Comparison of ENCODE assay signal across 9 cellular contexts in genomic region chr3:12750223-12750622, GRCh38. TPM values are rescaled to one million over a fixed set of nuclear protein-coding genes. Genes with fewer than 3 reads are reported as not detected.
DNase-seq lines count a peak whose midpoint lies in the region; ATAC-seq, FAIRE-seq and TF ChIP-seq lines count a peak whose summit lies in the region.
"Had no signal": no experiment of that assay in that cellular context is flagged by ENCODE, and none has a peak within 500 bp of the region (broad histone marks: within the 10 kb centered on the region; RNA-seq: fewer than 3 reads in every experiment).

No MANE protein-coding gene starts in this region.

- H3K23me2 ChIP-seq in H1 (ENCODE audit: low read depth, low read length): no peaks in the 10 kb centered on the region

- H2AK5ac ChIP-seq in H1 (ENCODE audit: low read depth, low read length): peak overlapping the region; percentile 24; the same call in 1 of the 2 replicates

- no peak overlapping the region for H3K23ac ChIP-seq in H1 (ENCODE audit: insufficient read length)

- no peak overlapping the region for H3K18ac ChIP-seq in H1 (ENCODE audit: extremely low read depth, low read length)

- H3K27me3 ChIP-seq in H1 (replicated peaks in 1 of 4; ENCODE audit: control insufficient read depth in 3 of 4, extremely low read depth in 1 of 4, insufficient read depth in 3 of 4, low read length in 3 of 4): no peaks in the 10 kb centered on the region

- DNase-seq in NCI-H2171 (lab: John Stamatoyannopoulos, UW) (peak; percentile 28), H1 (ENCODE audit: low read depth in 1 of 2, low spot score in 2 of 2) (no peak), renal cortical epithelial cell (ENCODE audit: low read depth) (peak; percentile 88), GM12892 (ENCODE audit: insufficient read length) (no peak), mesenteric fat pad (ENCODE audit: low spot score) (no peak)

- H2BK12ac ChIP-seq in H1 (ENCODE audit: low read depth, low read length): no peak overlapping the region

- H2BK15ac ChIP-seq in H1 (ENCODE audit: low read length): no peak overlapping the region

- 87% methylated on average over 3 of the region's 3 CpGs; no CpG with 5 or more reads in 1 of the 2 experiments for WGBS in H1 (ENCODE audit: extremely low coverage in 1 of 2, insufficient coverage in 1 of 2, insufficient read length in 1 of 2, insufficient replicate concordance in 2 of 2, low coverage in 1 of 2, low lambda C conversion rate in 2 of 2, missing lambda C conversion rate in 1 of 2), 2 experiments

- CTCF ChIA-PET in H1 (lab: Charles Lee; ENCODE audit: partially characterized antibody): interaction anchor here (0.6 to 1.6 kb wide), 3 partner anchors 10 to 67 kb away, joined by 3 to 6 read pairs (median 3); no protein-coding TSS in a partner anchor

- no peaks in the 10 kb centered on the region for H3K79me1 ChIP-seq in H1 (ENCODE audit: low read depth, low read length)

- TF ChIP-seq POLR2A in H1 (IDR thresholded peaks at IDR 0.05; ENCODE audit: control extremely low read depth in 1 of 2, low read depth in 2 of 2, low read length in 2 of 2) (no peak), GM12892 (IDR thresholded peaks at IDR 0.05; ENCODE audit: low read depth, low read length) (no peak)

- H2BK5ac ChIP-seq in H1 (ENCODE audit: low read depth, low read length): no peak overlapping the region

- TF ChIP-seq CTCF in H1 (IDR thresholded peaks at IDR 0.05; ENCODE audit: control extremely low read depth in 1 of 3, insufficient read depth in 1 of 3, low read depth in 1 of 3, low read length in 3 of 3): no peak

- H2BK20ac ChIP-seq in H1 (ENCODE audit: low read length): no peak overlapping the region

- no peak overlapping the region for H4K91ac ChIP-seq in H1 (replicated peaks; ENCODE audit: insufficient read length, low read length)

- FAIRE-seq in H1 (lab: Jason Lieb, UNC) (no peak), GM12892 (lab: Jason Lieb, UNC) (no peak)

- no peaks in the 10 kb centered on the region for H3K36me3 ChIP-seq in H1 (ENCODE audit: control insufficient read depth in 2 of 4, insufficient read depth in 4 of 4, low read length in 3 of 4)

- peak overlapping the region; percentile 82; the same call in 1 of the 2 replicates for H2AFZ ChIP-seq in H1 (ENCODE audit: low read length)

- no peaks in the 10 kb centered on the region for H3K9me3 ChIP-seq in H1 (ENCODE audit: insufficient read depth in 2 of 2, low read depth in 1 of 2, low read length in 1 of 2)

- no peak overlapping the region for H4K8ac ChIP-seq in H1 (ENCODE audit: extremely low read depth, insufficient read depth, low read length)

- H3K27ac ChIP-seq in H1 (ENCODE audit: low read depth, low read length): no peak overlapping the region

- POLR2A ChIA-PET in H1 (lab: Charles Lee; ENCODE audit: partially characterized antibody): no interaction called here

- no peak overlapping the region for H2BK120ac ChIP-seq in H1 (replicated peaks; ENCODE audit: low read depth, low read length)

- 0 out of 7 replicates have a peak, but pooled peaks cover 0 to 2% (median 0%) of the 10 kb centered on the region in 4 experiments for H3K4me1 ChIP-seq in H1 (replicated peaks in 1 of 4; ENCODE audit: control insufficient read depth in 3 of 4, insufficient read depth in 4 of 4, low read length in 3 of 4)

- H3K14ac ChIP-seq in H1 (ENCODE audit: insufficient read length): no peak overlapping the region

- H3K56ac ChIP-seq in H1 (replicated peaks; ENCODE audit: insufficient read length, low read depth, low read length): no peak overlapping the region

- no peak for TF ChIP-seq EP300 in H1 (IDR thresholded peaks at IDR 0.05; ENCODE audit: borderline replicate concordance in 1 of 2, low read depth in 2 of 2, low read length in 2 of 2)

- H3K79me2 ChIP-seq in H1 (ENCODE audit: control insufficient read depth in 1 of 2, insufficient read depth in 2 of 2, low read length in 2 of 2): no peaks in the 10 kb centered on the region

- H3K9ac ChIP-seq in H1 (replicated peaks in 1 of 4; ENCODE audit: extremely low read depth in 1 of 4, low read depth in 3 of 4, low read length in 3 of 4): no peak overlapping the region

- H3K4me2 ChIP-seq in H1 (ENCODE audit: insufficient read depth in 1 of 2, low read depth in 2 of 2, low read length in 2 of 2): no peak overlapping the region

- no peak overlapping the region for H3K4me3 ChIP-seq in H1 (ENCODE audit: extremely low read depth in 1 of 4, insufficient read depth in 2 of 4, low read depth in 3 of 4, low read length in 4 of 4)

- no peak overlapping the region for H4K5ac ChIP-seq in H1 (ENCODE audit: insufficient read length, low read depth, low read length)

- peak; percentile 21 for ATAC-seq in GM21447 (IDR thresholded peaks at IDR 0.05; ENCODE audit: unreplicated experiment)
- no peak for ATAC-seq in HG03159 (IDR thresholded peaks at IDR 0.05; ENCODE audit: unreplicated experiment)
- ATAC-seq in HG03135 (IDR thresholded peaks at IDR 0.05; ENCODE audit: unreplicated experiment): no peak

- TF ChIP-seq RAD21 in H1 (IDR thresholded peaks at IDR 0.05 in 1 of 2, conservative IDR thresholded peaks at IDR 0.05 in 1 of 2; ENCODE audit: low read depth in 2 of 2, low read length in 2 of 2): no peak

- no peaks in the 10 kb centered on the region for H4K20me1 ChIP-seq in H1 (replicated peaks in 1 of 2; ENCODE audit: control insufficient read depth in 1 of 2, insufficient read depth in 2 of 2, low read length in 2 of 2)

- no peak overlapping the region for H3K4ac ChIP-seq in H1 (replicated peaks; ENCODE audit: insufficient read length, low read depth, low read length)

TF ChIP-seq in H1, 55 proteins besides CTCF, POLR2A, EP300 and RAD21:
- TF ChIP-seq GABPA (IDR thresholded peaks at IDR 0.05; ENCODE audit: borderline replicate concordance, insufficient read depth, low read length): no peak
- no peak for TF ChIP-seq HDAC6 (IDR thresholded peaks at IDR 0.05; ENCODE audit: low read depth, low read length)
- TF ChIP-seq BRCA1 (IDR thresholded peaks at IDR 0.05; ENCODE audit: low read depth, low read length): no peak
- TF ChIP-seq ATF2 (IDR thresholded peaks at IDR 0.05; ENCODE audit: low read length): no peak

RNA-seq across cellular contexts. Expression of gene TMEM40, which starts 8.8 kb away (rescaled TPM):
- total RNA-seq in H1 (2021; fragmentation: NEBNext Ultra II Directional; extraction: Animal tissue kit (Norgen Biotek cat#: 25700)): not detected in 2 replicates
- polyA plus RNA-seq in H1 (2011; rRNA removed): 0.11 and 0.18 TPM in 2 replicates
- 0.26 TPM for polyA plus RNA-seq in H1 (2011; cell fraction: cytosol; rRNA removed)
- 0.57 TPM for polyA plus RNA-seq in H1 (2011; cell fraction: nucleus; rRNA removed)
- polyA plus RNA-seq in H1 (2012, experiment 1 of 2): 0.28 TPM in 1 of 4 replicates, not detected in the others
- not detected for polyA plus RNA-seq in H1 (2012, experiment 2 of 2)
- polyA plus RNA-seq in H1 (2013, experiment 1 of 2): 0.12 TPM
- polyA plus RNA-seq in H1 (2013, experiment 2 of 2): 0.22 TPM
- not detected in 2 replicates for polyA minus RNA-seq in H1 (2011; rRNA and poly(A)+ RNA removed)
- not detected for polyA minus RNA-seq in H1 (2011; cell fraction: cytosol; rRNA and poly(A)+ RNA removed)
- not detected for polyA minus RNA-seq in H1 (2011; cell fraction: nucleus; rRNA and poly(A)+ RNA removed)
- 0.10 and 3.3 TPM in 2 replicates for total RNA-seq in renal cortical epithelial cell
- 0.66 TPM for polyA plus RNA-seq in GM12892 (2012; ENCODE audit: missing spikeins)
- total RNA-seq in mesenteric fat pad: not detected
- total RNA-seq: temporal lobe had no signal

RNA-seq across cellular contexts. Expression of gene CAND2, which starts 46.3 kb away (rescaled TPM):
- total RNA-seq in H1 (2021; fragmentation: NEBNext Ultra II Directional; extraction: Animal tissue kit (Norgen Biotek cat#: 25700)): 8.7 and 11.2 TPM in 2 replicates
- 8.7 and 12.0 TPM in 2 replicates for polyA plus RNA-seq in H1 (2011; rRNA removed)
- 9.2 TPM for polyA plus RNA-seq in H1 (2011; cell fraction: cytosol; rRNA removed)
- 20.3 TPM for polyA plus RNA-seq in H1 (2011; cell fraction: nucleus; rRNA removed)
- 5.3 to 10.4 TPM (median 9.1 TPM) in 4 replicates for polyA plus RNA-seq in H1 (2012, experiment 1 of 2)
- polyA plus RNA-seq in H1 (2012, experiment 2 of 2): 7.4 TPM
- 4.0 TPM for polyA plus RNA-seq in H1 (2013, experiment 1 of 2)
- 3.4 TPM for polyA plus RNA-seq in H1 (2013, experiment 2 of 2)
- polyA minus RNA-seq in H1 (2011; rRNA and poly(A)+ RNA removed): 11.0 and 15.6 TPM in 2 replicates
- 7.3 TPM for polyA minus RNA-seq in H1 (2011; cell fraction: cytosol; rRNA and poly(A)+ RNA removed)
- 17.4 TPM for polyA minus RNA-seq in H1 (2011; cell fraction: nucleus; rRNA and poly(A)+ RNA removed)
- 1.0 and 2.7 TPM in 2 replicates for total RNA-seq in renal cortical epithelial cell
- polyA plus RNA-seq in GM12892 (2012; ENCODE audit: missing spikeins): not detected
- 1.7 TPM for total RNA-seq in mesenteric fat pad

Comparison
In these comparisons a context has a peak if more than half of its experiments do, and no peak if none do; other contexts are left out.
1. DNase-seq: peak in NCI-H2171 (single experiment) and renal cortical epithelial cell (single experiment); none in H1 (0 of 2), GM12892 (single experiment) and mesenteric fat pad (single experiment).